8 cellular contexts compared by ENCODE assay signal in genomic region chr6:97668716-97669115, GRCh38.
A peak's percentile ranks its signal among the peaks of the same experiment; 100 is the strongest.
DNase-seq lines count a peak whose midpoint lies in the region; ATAC-seq, FAIRE-seq and TF ChIP-seq lines count a peak whose summit lies in the region.

No MANE protein-coding gene starts in this region.

- H3K27me3 ChIP-seq in BLaER1 treated with 17β-estradiol and CSF1 and Interleukin-3, amounts not matched to agents 10 nM and 100 nM, result no peaks in the 10 kb centered on the region
- H3K27me3 ChIP-seq in iPS-20b (ENCODE audit: insufficient read depth, low read length), result no peaks in the 10 kb centered on the region

- no peaks in the 10 kb centered on the region for H3K36me3 ChIP-seq in BLaER1 treated with 17β-estradiol and CSF1 and Interleukin-3, amounts not matched to agents 10 nM and 100 nM
- no peaks in the 10 kb centered on the region for H3K36me3 ChIP-seq in iPS-20b (ENCODE audit: insufficient read depth, low read depth, low read length)

- H3K9me3 ChIP-seq in BLaER1 treated with 17β-estradiol and CSF1 and Interleukin-3, amounts not matched to agents 10 nM and 100 nM (replicated peaks in 1 of 11), result no peaks in the 10 kb centered on the region
- H3K9me3 ChIP-seq in iPS-20b (ENCODE audit: insufficient read depth, low read depth, low read length), result no peaks in the 10 kb centered on the region

- peak overlapping the region; percentile 27 to 57 (median 48); a peak in 16 of 20 replicates for H3K4me3 ChIP-seq in BLaER1 treated with 17β-estradiol and CSF1 and Interleukin-3, amounts not matched to agents 10 nM and 100 nM
- H3K4me3 ChIP-seq in iPS-20b (ENCODE audit: low read length), result peak overlapping the region; percentile 29

- H3K4me1 ChIP-seq in BLaER1 treated with 17β-estradiol and CSF1 and Interleukin-3, amounts not matched to agents 10 nM and 100 nM, result peaks cover 6 to 28% (median 18%) of the 10 kb centered on the region in 10 experiments; a peak in 19 of 20 replicates
- H3K4me1 ChIP-seq in iPS-20b (ENCODE audit: insufficient read depth, low read length), result peaks cover 7% of the 10 kb centered on the region; the same call in 1 of the 2 replicates

- FAIRE-seq in H54 (lab: Jason Lieb, UNC), result no peak

- peak; percentile 47 for ATAC-seq in GM21528 (IDR thresholded peaks at IDR 0.05; ENCODE audit: low FRiP score, unreplicated experiment)

- DNase-seq in NCI-H146 (lab: John Stamatoyannopoulos, UW) (peak; percentile 35), Kasumi-1 (lab: John Stamatoyannopoulos, UW) (no peak), H54 (ENCODE audit: insufficient read length, low spot score) (no peak), 8988T (no peak), mesenteric fat pad (ENCODE audit: low spot score) (no peak)

- no peaks in the 10 kb centered on the region for H4K20me1 ChIP-seq in BLaER1 treated with 17β-estradiol and CSF1 and Interleukin-3, amounts not matched to agents 10 nM and 100 nM

- peak overlapping the region; percentile 63 to 87 (median 77) for H3K4me2 ChIP-seq in BLaER1 treated with 17β-estradiol and CSF1 and Interleukin-3, amounts not matched to agents 10 nM and 100 nM

- TF ChIP-seq POLR2A in H54 (IDR thresholded peaks at IDR 0.05; ENCODE audit: low read depth, low read length), result no peak

- H3K9ac ChIP-seq in BLaER1 treated with 17β-estradiol and CSF1 and Interleukin-3, amounts not matched to agents 10 nM and 100 nM, result peak overlapping the region in 10 of 11 experiments; percentile 15 to 59 (median 40); a peak in 12 of 22 replicates
- H3K9ac ChIP-seq in iPS-20b (ENCODE audit: low read depth, low read length), result no peak overlapping the region

- H3K27ac ChIP-seq in BLaER1 treated with 17β-estradiol and CSF1 and Interleukin-3, amounts not matched to agents 10 nM and 100 nM, result peak overlapping the region in 3 of 11 experiments; percentile 3 to 42 (median 20); a peak in 1 of 22 replicates
- H3K27ac ChIP-seq in iPS-20b (ENCODE audit: low read length), result no peak overlapping the region
